ENCODE assay signal across 1 cellular context in the genomic region with DNA sequence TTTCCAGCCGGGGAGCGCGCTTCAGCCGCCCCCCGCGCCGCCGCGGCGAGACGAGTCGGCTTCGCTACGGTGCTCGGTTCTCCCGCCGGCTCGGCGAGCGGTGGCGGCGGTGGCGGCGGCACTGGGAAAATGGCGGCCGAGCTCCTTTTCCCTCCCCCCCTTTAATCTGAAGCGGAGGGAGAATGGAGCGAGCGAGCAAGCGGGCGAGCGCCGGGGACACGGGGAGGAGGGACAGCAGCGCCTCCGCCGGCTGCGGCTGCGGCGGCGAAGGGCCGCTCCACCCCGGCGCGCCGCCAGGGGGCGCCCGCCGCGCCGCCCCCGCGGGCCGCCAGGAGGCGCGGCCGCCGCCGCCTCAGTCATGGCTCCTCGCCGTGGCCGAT.
TF ChIP-seq lines count a peak whose summit lies in the region.

A gene with protein sequence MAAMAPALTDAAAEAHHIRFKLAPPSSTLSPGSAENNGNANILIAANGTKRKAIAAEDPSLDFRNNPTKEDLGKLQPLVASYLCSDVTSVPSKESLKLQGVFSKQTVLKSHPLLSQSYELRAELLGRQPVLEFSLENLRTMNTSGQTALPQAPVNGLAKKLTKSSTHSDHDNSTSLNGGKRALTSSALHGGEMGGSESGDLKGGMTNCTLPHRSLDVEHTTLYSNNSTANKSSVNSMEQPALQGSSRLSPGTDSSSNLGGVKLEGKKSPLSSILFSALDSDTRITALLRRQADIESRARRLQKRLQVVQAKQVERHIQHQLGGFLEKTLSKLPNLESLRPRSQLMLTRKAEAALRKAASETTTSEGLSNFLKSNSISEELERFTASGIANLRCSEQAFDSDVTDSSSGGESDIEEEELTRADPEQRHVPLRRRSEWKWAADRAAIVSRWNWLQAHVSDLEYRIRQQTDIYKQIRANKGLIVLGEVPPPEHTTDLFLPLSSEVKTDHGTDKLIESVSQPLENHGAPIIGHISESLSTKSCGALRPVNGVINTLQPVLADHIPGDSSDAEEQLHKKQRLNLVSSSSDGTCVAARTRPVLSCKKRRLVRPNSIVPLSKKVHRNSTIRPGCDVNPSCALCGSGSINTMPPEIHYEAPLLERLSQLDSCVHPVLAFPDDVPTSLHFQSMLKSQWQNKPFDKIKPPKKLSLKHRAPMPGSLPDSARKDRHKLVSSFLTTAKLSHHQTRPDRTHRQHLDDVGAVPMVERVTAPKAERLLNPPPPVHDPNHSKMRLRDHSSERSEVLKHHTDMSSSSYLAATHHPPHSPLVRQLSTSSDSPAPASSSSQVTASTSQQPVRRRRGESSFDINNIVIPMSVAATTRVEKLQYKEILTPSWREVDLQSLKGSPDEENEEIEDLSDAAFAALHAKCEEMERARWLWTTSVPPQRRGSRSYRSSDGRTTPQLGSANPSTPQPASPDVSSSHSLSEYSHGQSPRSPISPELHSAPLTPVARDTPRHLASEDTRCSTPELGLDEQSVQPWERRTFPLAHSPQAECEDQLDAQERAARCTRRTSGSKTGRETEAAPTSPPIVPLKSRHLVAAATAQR (N-terminal part only) (minus strand): TSS at position 184 of the 380 bp plus-strand sequence. CDS start 21,286 bp downstream, outside the sequence.

TF ChIP-seq in HCT116, 20 proteins besides CTCF, POLR2A, EP300 and RAD21 (continued from another document):
- TF ChIP-seq, protein P1, sequence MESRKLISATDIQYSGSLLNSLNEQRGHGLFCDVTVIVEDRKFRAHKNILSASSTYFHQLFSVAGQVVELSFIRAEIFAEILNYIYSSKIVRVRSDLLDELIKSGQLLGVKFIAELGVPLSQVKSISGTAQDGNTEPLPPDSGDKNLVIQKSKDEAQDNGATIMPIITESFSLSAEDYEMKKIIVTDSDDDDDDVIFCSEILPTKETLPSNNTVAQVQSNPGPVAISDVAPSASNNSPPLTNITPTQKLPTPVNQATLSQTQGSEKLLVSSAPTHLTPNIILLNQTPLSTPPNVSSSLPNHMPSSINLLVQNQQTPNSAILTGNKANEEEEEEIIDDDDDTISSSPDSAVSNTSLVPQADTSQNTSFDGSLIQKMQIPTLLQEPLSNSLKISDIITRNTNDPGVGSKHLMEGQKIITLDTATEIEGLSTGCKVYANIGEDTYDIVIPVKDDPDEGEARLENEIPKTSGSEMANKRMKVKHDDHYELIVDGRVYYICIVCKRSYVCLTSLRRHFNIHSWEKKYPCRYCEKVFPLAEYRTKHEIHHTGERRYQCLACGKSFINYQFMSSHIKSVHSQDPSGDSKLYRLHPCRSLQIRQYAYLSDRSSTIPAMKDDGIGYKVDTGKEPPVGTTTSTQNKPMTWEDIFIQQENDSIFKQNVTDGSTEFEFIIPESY (IDR thresholded peaks at IDR 0.05; ENCODE audit: extremely low read depth, insufficient replicate concordance, low read length), result no peak
- TF ChIP-seq CBX3 (IDR thresholded peaks at IDR 0.05; ENCODE audit: low read depth), result no peak
- TF ChIP-seq SRF (IDR thresholded peaks at IDR 0.05; ENCODE audit: low read depth), result no peak
- TF ChIP-seq EGR1 (IDR thresholded peaks at IDR 0.05; ENCODE audit: low read depth), result no peak
- TF ChIP-seq TCF7L2 (IDR thresholded peaks at IDR 0.05; ENCODE audit: borderline replicate concordance, extremely low read depth, insufficient read depth, insufficient read length), result peak; percentile 24
- TF ChIP-seq EZH2 (IDR thresholded peaks at IDR 0.05), result no peak
- TF ChIP-seq REST (IDR thresholded peaks at IDR 0.05; ENCODE audit: low read depth), result no peak
- no peak for TF ChIP-seq ZFX (IDR thresholded peaks at IDR 0.05)
- TF ChIP-seq MAX (IDR thresholded peaks at IDR 0.05), result no peak
- peak; percentile 68 for TF ChIP-seq POLR2AphosphoS5 (IDR thresholded peaks at IDR 0.05; ENCODE audit: low read depth, low read length)
- no peak; the same call in 1 of the 2 replicates for TF ChIP-seq SIN3A (IDR thresholded peaks at IDR 0.05; ENCODE audit: low read depth)
